Comparison of ENCODE assay signal across 2 cellular contexts in the genomic region with DNA sequence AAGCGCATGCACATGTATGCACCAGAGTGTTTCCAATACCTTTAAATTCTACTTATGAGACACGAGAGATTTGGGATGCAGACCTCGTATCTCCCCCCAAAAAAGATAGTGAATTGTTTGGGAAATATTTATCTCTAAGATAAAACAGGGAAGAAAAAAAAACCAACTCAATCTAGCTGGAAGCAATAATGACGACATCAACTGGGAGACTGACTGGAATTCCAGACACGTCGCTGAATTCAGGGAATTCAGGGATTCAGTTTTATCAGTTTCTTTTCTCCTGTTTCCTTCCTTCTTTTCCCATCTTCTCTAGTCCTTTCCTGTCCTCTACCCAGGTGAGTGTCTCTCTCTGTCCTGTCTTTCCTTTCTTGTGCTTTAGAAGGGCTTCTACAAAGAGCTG.
TF ChIP-seq lines count a peak whose summit lies in the region.

No MANE protein-coding gene starts in this region.

TF ChIP-seq in HepG2, 621 proteins besides CTCF, POLR2A, EP300 and RAD21:
- TF ChIP-seq, protein P1, sequence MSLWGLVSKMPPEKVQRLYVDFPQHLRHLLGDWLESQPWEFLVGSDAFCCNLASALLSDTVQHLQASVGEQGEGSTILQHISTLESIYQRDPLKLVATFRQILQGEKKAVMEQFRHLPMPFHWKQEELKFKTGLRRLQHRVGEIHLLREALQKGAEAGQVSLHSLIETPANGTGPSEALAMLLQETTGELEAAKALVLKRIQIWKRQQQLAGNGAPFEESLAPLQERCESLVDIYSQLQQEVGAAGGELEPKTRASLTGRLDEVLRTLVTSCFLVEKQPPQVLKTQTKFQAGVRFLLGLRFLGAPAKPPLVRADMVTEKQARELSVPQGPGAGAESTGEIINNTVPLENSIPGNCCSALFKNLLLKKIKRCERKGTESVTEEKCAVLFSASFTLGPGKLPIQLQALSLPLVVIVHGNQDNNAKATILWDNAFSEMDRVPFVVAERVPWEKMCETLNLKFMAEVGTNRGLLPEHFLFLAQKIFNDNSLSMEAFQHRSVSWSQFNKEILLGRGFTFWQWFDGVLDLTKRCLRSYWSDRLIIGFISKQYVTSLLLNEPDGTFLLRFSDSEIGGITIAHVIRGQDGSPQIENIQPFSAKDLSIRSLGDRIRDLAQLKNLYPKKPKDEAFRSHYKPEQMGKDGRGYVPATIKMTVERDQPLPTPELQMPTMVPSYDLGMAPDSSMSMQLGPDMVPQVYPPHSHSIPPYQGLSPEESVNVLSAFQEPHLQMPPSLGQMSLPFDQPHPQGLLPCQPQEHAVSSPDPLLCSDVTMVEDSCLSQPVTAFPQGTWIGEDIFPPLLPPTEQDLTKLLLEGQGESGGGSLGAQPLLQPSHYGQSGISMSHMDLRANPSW (CRISPR knock-in tag; IDR thresholded peaks at IDR 0.05; ENCODE audit: borderline replicate concordance) = no peak
- TF ChIP-seq SP4 (CRISPR knock-in tag; IDR thresholded peaks at IDR 0.05) (no peak), ATF7 (IDR thresholded peaks at IDR 0.05) (peak; percentile 91), ATF7 (CRISPR knock-in tag; IDR thresholded peaks at IDR 0.05) (no peak), GTF2F1 (IDR thresholded peaks at IDR 0.05; ENCODE audit: low read length) (no peak), ZNF292 (CRISPR knock-in tag; IDR thresholded peaks at IDR 0.05; ENCODE audit: borderline replicate concordance, low read depth) (no peak), NFKB2 (CRISPR knock-in tag; IDR thresholded peaks at IDR 0.05; ENCODE audit: borderline replicate concordance) (no peak), POLR2G (IDR thresholded peaks at IDR 0.05; ENCODE audit: low read depth, low read length) (no peak), CREB1 (IDR thresholded peaks at IDR 0.05) (0 out of 2 replicates have a peak, but pooled peaks have one; percentile 24), CREB1 (CRISPR knock-in tag; IDR thresholded peaks at IDR 0.05) (no peak), ISL2 (CRISPR knock-in tag; IDR thresholded peaks at IDR 0.05) (no peak), GABPB1 (CRISPR knock-in tag; IDR thresholded peaks at IDR 0.05) (no peak), THAP11 (CRISPR knock-in tag; IDR thresholded peaks at IDR 0.05) (no peak), ZNF883 (CRISPR knock-in tag; IDR thresholded peaks at IDR 0.05; ENCODE audit: not compliant biosample characterization) (no peak), DPF2 (CRISPR knock-in tag; IDR thresholded peaks at IDR 0.05; ENCODE audit: borderline replicate concordance, low read depth) (no peak), ZNF616 (CRISPR knock-in tag; IDR thresholded peaks at IDR 0.05; ENCODE audit: low read depth) (no peak)
- TF ChIP-seq, protein P2, sequence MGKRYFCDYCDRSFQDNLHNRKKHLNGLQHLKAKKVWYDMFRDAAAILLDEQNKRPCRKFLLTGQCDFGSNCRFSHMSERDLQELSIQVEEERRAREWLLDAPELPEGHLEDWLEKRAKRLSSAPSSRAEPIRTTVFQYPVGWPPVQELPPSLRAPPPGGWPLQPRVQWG (CRISPR knock-in tag; IDR thresholded peaks at IDR 0.05; ENCODE audit: borderline replicate concordance, low read depth) = no peak
- TF ChIP-seq, protein P3, sequence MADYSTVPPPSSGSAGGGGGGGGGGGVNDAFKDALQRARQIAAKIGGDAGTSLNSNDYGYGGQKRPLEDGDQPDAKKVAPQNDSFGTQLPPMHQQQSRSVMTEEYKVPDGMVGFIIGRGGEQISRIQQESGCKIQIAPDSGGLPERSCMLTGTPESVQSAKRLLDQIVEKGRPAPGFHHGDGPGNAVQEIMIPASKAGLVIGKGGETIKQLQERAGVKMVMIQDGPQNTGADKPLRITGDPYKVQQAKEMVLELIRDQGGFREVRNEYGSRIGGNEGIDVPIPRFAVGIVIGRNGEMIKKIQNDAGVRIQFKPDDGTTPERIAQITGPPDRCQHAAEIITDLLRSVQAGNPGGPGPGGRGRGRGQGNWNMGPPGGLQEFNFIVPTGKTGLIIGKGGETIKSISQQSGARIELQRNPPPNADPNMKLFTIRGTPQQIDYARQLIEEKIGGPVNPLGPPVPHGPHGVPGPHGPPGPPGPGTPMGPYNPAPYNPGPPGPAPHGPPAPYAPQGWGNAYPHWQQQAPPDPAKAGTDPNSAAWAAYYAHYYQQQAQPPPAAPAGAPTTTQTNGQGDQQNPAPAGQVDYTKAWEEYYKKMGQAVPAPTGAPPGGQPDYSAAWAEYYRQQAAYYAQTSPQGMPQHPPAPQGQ (CRISPR knock-in tag; IDR thresholded peaks at IDR 0.05; ENCODE audit: borderline replicate concordance) = no peak
- TF ChIP-seq, protein P4, sequence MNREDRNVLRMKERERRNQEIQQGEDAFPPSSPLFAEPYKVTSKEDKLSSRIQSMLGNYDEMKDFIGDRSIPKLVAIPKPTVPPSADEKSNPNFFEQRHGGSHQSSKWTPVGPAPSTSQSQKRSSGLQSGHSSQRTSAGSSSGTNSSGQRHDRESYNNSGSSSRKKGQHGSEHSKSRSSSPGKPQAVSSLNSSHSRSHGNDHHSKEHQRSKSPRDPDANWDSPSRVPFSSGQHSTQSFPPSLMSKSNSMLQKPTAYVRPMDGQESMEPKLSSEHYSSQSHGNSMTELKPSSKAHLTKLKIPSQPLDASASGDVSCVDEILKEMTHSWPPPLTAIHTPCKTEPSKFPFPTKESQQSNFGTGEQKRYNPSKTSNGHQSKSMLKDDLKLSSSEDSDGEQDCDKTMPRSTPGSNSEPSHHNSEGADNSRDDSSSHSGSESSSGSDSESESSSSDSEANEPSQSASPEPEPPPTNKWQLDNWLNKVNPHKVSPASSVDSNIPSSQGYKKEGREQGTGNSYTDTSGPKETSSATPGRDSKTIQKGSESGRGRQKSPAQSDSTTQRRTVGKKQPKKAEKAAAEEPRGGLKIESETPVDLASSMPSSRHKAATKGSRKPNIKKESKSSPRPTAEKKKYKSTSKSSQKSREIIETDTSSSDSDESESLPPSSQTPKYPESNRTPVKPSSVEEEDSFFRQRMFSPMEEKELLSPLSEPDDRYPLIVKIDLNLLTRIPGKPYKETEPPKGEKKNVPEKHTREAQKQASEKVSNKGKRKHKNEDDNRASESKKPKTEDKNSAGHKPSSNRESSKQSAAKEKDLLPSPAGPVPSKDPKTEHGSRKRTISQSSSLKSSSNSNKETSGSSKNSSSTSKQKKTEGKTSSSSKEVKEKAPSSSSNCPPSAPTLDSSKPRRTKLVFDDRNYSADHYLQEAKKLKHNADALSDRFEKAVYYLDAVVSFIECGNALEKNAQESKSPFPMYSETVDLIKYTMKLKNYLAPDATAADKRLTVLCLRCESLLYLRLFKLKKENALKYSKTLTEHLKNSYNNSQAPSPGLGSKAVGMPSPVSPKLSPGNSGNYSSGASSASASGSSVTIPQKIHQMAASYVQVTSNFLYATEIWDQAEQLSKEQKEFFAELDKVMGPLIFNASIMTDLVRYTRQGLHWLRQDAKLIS (CRISPR knock-in tag; IDR thresholded peaks at IDR 0.05) = no peak

TF ChIP-seq in neural cell, 6 proteins besides CTCF, POLR2A, EP300 and RAD21 (continued from another document):
- TF ChIP-seq EZH2 (IDR thresholded peaks at IDR 0.05; ENCODE audit: borderline replicate concordance, insufficient read depth, low read length, poor library complexity, severe bottlenecking) (no peak), MXI1 (conservative IDR thresholded peaks at IDR 0.05; ENCODE audit: poor library complexity, severe bottlenecking) (no peak), POLR2AphosphoS5 (IDR thresholded peaks at IDR 0.05) (no peak), SMC3 (conservative IDR thresholded peaks at IDR 0.05; ENCODE audit: poor library complexity) (no peak)
